In the genomic region with DNA sequence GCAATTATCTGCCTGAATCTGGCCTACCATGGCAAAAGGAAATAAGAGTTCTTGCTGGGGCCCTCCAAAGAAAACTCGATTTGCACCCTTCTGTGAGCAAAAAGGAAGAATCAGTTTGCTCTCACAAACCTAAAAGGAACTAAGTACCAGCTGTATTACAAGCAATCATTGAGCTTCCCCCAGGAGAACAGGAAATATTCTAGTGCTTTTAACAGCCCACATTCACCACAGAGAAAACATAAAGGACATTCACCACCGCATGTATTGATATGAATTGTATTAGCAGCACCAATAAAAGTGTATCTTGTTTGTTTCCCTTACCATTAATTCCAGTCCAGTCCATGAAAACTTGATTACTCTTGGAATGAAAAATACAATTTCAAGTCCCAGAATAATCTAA, we compare ENCODE assay signal across 20 cellular contexts.
"Had no signal": no experiment of that assay in that cellular context is flagged by ENCODE, and none has a peak within 500 bp of the region (broad histone marks: within the 10 kb centered on the region; RNA-seq: fewer than 3 reads in every experiment).

No MANE protein-coding gene starts in this region.

- H3K4me1 ChIP-seq: colonic mucosa, right atrium auricular region, sigmoid colon, testis, tibial nerve had no signal

- H3K36me3 Mint-ChIP-seq: natural killer cell; stimulated activated naive B cell treated with anti-CD40 and anti-IgM and Interleukin-4, amounts not matched to agents 10 μg/mL and 1 μg/mL and 100 μg/mL, for 72 hours had no signal

- DNase-seq: colonic mucosa; effector CD8-positive, alpha-beta T cell; heart left ventricle; hippocampal formation; kidney glomerular epithelial cell; mammary epithelial cell; natural killer cell; nucleus accumbens; ovary; sigmoid colon; stimulated activated CD4-positive, alpha-beta T cell treated with anti-CD3 and anti-CD28 coated beads, Interleukin-2, amount 100 ng/mL, for 24 hours; stimulated activated CD4-positive, alpha-beta T cell treated with anti-CD3 and anti-CD28 coated beads, Interleukin-4, amount 100 ng/mL, for 4 hours; stimulated activated naive B cell treated with anti-CD40 and anti-IgM and Interleukin-4, amounts not matched to agents 10 μg/mL and 1 μg/mL and 100 μg/mL, for 72 hours; stimulated activated naive CD8-positive, alpha-beta T cell treated with anti-CD3 and anti-CD28 coated beads, Interleukin-15, amount 100 ng/mL, for 72 hours; testis had no signal

- H3K9me3 Mint-ChIP-seq: natural killer cell; neural crest cell; stimulated activated naive B cell treated with anti-CD40 and anti-IgM and Interleukin-4, amounts not matched to agents 10 μg/mL and 1 μg/mL and 100 μg/mL, for 72 hours; stimulated activated naive CD8-positive, alpha-beta T cell treated with anti-CD3 and anti-CD28 coated beads, Interleukin-15, amount 100 ng/mL, for 72 hours had no signal

- H3K4me3 ChIP-seq: colonic mucosa, heart left ventricle, ovary, right atrium auricular region, sigmoid colon, skin epidermis, testis, tibial nerve had no signal

- H3K27ac ChIP-seq: colonic mucosa, heart left ventricle, ovary, right atrium auricular region, sigmoid colon, skin epidermis, testis had no signal

- H3K27me3 Mint-ChIP-seq: stimulated activated naive B cell treated with anti-CD40 and anti-IgM and Interleukin-4, amounts not matched to agents 10 μg/mL and 1 μg/mL and 100 μg/mL, for 72 hours; stimulated activated naive CD8-positive, alpha-beta T cell treated with anti-CD3 and anti-CD28 coated beads, Interleukin-15, amount 100 ng/mL, for 72 hours had no signal

- H3K4me3 Mint-ChIP-seq: natural killer cell; neural crest cell; stimulated activated naive B cell treated with anti-CD40 and anti-IgM and Interleukin-4, amounts not matched to agents 10 μg/mL and 1 μg/mL and 100 μg/mL, for 72 hours; stimulated activated naive CD8-positive, alpha-beta T cell treated with anti-CD3 and anti-CD28 coated beads, Interleukin-15, amount 100 ng/mL, for 72 hours had no signal

- H3K27me3 ChIP-seq: colonic mucosa, heart left ventricle, ovary, right atrium auricular region, sigmoid colon, testis, tibial nerve had no signal

- ATAC-seq: esophagus mucosa; heart left ventricle; natural killer cell; stimulated activated naive B cell treated with anti-CD40 and anti-IgM and Interleukin-4, amounts not matched to agents 10 μg/mL and 1 μg/mL and 100 μg/mL, for 72 hours; stimulated activated naive CD8-positive, alpha-beta T cell treated with anti-CD3 and anti-CD28 coated beads, Interleukin-15, amount 100 ng/mL, for 72 hours had no signal

- H3K27ac Mint-ChIP-seq: natural killer cell; stimulated activated naive B cell treated with anti-CD40 and anti-IgM and Interleukin-4, amounts not matched to agents 10 μg/mL and 1 μg/mL and 100 μg/mL, for 72 hours; stimulated activated naive CD8-positive, alpha-beta T cell treated with anti-CD3 and anti-CD28 coated beads, Interleukin-15, amount 100 ng/mL, for 72 hours had no signal

- H3K36me3 ChIP-seq: colonic mucosa, ovary had no signal

- H3K4me1 Mint-ChIP-seq: natural killer cell; stimulated activated naive CD8-positive, alpha-beta T cell treated with anti-CD3 and anti-CD28 coated beads, Interleukin-15, amount 100 ng/mL, for 72 hours had no signal
